ENCODE assay signal across 1 cellular context in the genomic region with DNA sequence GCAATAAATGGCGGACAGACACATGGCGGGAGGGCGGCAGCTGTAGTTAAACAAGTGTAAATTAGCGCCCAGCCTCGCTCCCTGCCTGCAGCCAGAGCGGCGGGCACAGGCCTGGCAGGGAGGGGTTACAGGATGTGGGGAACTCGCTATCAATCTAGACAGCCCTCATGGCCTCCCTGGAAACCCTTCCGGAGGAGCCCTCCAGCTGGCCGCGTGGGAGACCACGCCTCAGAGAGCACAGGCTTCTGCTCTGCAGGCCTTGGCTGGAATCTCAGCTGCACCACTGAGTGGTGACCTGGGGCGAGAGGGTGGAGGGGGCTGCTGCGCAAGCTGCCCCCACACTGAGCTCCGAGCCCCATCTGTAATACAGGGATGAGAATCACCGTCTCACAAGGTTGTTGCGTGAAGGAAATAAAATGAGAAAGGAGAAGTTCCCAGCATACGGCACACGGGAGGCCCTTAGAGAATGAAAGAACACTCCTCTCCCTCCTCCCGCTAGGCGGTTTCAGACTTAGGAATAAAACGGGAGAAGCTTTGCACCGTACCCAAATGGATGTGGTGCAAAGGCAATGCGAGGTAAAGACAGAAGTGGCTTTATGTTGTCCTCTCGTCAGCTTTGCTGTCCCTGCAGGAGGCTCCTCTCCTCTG.
TF ChIP-seq lines count a peak whose summit lies in the region.

No MANE protein-coding gene starts in this region.

TF ChIP-seq in GM23338, 12 proteins besides CTCF, POLR2A, EP300 and RAD21 (continued from another document):
- TF ChIP-seq, protein P1, sequence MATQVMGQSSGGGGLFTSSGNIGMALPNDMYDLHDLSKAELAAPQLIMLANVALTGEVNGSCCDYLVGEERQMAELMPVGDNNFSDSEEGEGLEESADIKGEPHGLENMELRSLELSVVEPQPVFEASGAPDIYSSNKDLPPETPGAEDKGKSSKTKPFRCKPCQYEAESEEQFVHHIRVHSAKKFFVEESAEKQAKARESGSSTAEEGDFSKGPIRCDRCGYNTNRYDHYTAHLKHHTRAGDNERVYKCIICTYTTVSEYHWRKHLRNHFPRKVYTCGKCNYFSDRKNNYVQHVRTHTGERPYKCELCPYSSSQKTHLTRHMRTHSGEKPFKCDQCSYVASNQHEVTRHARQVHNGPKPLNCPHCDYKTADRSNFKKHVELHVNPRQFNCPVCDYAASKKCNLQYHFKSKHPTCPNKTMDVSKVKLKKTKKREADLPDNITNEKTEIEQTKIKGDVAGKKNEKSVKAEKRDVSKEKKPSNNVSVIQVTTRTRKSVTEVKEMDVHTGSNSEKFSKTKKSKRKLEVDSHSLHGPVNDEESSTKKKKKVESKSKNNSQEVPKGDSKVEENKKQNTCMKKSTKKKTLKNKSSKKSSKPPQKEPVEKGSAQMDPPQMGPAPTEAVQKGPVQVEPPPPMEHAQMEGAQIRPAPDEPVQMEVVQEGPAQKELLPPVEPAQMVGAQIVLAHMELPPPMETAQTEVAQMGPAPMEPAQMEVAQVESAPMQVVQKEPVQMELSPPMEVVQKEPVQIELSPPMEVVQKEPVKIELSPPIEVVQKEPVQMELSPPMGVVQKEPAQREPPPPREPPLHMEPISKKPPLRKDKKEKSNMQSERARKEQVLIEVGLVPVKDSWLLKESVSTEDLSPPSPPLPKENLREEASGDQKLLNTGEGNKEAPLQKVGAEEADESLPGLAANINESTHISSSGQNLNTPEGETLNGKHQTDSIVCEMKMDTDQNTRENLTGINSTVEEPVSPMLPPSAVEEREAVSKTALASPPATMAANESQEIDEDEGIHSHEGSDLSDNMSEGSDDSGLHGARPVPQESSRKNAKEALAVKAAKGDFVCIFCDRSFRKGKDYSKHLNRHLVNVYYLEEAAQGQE (IDR thresholded peaks at IDR 0.05; ENCODE audit: unreplicated experiment) = no peak
- TF ChIP-seq CREB1 (CRISPR knock-in tag; IDR thresholded peaks at IDR 0.05; ENCODE audit: low read depth) = no peak
- TF ChIP-seq, protein P2, sequence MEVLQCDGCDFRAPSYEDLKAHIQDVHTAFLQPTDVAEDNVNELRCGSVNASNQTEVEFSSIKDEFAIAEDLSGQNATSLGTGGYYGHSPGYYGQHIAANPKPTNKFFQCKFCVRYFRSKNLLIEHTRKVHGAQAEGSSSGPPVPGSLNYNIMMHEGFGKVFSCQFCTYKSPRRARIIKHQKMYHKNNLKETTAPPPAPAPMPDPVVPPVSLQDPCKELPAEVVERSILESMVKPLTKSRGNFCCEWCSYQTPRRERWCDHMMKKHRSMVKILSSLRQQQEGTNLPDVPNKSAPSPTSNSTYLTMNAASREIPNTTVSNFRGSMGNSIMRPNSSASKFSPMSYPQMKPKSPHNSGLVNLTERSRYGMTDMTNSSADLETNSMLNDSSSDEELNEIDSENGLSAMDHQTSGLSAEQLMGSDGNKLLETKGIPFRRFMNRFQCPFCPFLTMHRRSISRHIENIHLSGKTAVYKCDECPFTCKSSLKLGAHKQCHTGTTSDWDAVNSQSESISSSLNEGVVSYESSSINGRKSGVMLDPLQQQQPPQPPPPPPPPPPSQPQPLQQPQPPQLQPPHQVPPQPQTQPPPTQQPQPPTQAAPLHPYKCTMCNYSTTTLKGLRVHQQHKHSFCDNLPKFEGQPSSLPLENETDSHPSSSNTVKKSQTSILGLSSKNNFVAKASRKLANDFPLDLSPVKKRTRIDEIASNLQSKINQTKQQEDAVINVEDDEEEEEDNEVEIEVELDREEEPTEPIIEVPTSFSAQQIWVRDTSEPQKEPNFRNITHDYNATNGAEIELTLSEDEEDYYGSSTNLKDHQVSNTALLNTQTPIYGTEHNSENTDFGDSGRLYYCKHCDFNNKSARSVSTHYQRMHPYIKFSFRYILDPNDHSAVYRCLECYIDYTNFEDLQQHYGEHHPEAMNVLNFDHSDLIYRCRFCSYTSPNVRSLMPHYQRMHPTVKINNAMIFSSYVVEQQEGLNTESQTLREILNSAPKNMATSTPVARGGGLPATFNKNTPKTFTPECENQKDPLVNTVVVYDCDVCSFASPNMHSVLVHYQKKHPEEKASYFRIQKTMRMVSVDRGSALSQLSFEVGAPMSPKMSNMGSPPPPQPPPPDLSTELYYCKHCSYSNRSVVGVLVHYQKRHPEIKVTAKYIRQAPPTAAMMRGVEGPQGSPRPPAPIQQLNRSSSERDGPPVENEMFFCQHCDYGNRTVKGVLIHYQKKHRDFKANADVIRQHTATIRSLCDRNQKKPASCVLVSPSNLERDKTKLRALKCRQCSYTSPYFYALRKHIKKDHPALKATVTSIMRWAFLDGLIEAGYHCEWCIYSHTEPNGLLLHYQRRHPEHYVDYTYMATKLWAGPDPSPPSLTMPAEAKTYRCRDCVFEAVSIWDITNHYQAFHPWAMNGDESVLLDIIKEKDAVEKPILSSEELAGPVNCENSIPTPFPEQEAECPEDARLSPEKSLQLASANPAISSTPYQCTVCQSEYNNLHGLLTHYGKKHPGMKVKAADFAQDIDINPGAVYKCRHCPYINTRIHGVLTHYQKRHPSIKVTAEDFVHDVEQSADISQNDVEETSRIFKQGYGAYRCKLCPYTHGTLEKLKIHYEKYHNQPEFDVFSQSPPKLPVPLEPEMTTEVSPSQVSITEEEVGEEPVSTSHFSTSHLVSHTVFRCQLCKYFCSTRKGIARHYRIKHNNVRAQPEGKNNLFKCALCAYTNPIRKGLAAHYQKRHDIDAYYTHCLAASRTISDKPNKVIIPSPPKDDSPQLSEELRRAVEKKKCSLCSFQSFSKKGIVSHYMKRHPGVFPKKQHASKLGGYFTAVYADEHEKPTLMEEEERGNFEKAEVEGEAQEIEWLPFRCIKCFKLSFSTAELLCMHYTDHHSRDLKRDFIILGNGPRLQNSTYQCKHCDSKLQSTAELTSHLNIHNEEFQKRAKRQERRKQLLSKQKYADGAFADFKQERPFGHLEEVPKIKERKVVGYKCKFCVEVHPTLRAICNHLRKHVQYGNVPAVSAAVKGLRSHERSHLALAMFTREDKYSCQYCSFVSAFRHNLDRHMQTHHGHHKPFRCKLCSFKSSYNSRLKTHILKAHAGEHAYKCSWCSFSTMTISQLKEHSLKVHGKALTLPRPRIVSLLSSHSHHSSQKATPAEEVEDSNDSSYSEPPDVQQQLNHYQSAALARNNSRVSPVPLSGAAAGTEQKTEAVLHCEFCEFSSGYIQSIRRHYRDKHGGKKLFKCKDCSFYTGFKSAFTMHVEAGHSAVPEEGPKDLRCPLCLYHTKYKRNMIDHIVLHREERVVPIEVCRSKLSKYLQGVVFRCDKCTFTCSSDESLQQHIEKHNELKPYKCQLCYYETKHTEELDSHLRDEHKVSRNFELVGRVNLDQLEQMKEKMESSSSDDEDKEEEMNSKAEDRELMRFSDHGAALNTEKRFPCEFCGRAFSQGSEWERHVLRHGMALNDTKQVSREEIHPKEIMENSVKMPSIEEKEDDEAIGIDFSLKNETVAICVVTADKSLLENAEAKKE (CRISPR knock-in tag; IDR thresholded peaks at IDR 0.05) = no peak
- TF ChIP-seq POLR2AphosphoS5 (IDR thresholded peaks at IDR 0.05; ENCODE audit: low read depth) = no peak
- no peak for TF ChIP-seq STAT1 (IDR thresholded peaks at IDR 0.05; ENCODE audit: unreplicated experiment)
TF ChIP-seq in GM23338: peak in this region for 0.
